2 cellular contexts compared by ENCODE assay signal in the genomic region with DNA sequence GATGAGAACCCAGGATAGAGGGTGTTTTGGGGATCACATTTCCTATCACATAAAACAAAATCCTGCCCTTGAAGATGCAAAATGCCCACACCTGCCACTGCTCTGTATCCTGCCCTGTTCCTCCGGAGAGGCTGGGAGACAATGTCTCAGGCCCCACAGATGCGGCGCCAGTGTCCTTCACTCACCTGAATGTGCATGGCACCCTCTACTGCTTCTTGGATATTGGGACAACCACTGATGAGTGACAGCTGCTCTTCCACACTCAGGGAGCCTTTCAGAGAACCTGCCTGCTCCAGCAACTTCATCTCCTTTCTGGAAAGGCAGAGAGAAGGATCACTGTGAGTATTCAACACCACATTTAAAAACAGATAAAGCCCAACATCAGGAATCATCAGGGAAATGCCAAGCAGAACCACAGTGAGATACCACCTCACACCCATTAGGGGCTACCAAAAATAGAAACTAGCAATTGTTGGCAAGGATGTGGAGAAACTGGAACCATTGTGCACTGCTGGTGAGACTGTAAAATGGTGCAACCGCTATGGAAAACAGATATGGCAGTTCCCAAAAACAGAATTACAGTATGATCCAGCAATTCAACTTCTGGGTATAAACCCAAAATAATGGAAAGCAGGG.
A peak's percentile ranks its signal among the peaks of the same experiment; 100 is the strongest.
TF ChIP-seq lines count a peak whose summit lies in the region.

No MANE protein-coding gene starts in this region.

TF ChIP-seq in A549, 52 proteins besides CTCF, POLR2A, EP300 and RAD21 (continued from another document):
- TF ChIP-seq SMC3 (IDR thresholded peaks at IDR 0.05) (0 out of 3 replicates have a peak, but pooled peaks have one; percentile 14), ELK1 (IDR thresholded peaks at IDR 0.05; ENCODE audit: low read depth, low read length) (no peak)
TF ChIP-seq in A549: peak in this region for 1.

TF ChIP-seq in SK-N-SH, 30 proteins besides CTCF, POLR2A, EP300 and RAD21 (continued from another document):
- TF ChIP-seq MAX (IDR thresholded peaks at IDR 0.05; ENCODE audit: low read depth) (no peak), RCOR1 (IDR thresholded peaks at IDR 0.05; ENCODE audit: low read length) (no peak), EZH2phosphoT487 (IDR thresholded peaks at IDR 0.05; ENCODE audit: borderline replicate concordance, low read depth) (no peak), MXI1 (IDR thresholded peaks at IDR 0.05; ENCODE audit: low read depth, low read length) (no peak), ELF1 (IDR thresholded peaks at IDR 0.05) (no peak), IRF3 (IDR thresholded peaks at IDR 0.05; ENCODE audit: low read depth, low read length) (no peak), SIN3A (IDR thresholded peaks at IDR 0.05; ENCODE audit: borderline replicate concordance, low read depth, low read length) (no peak), RFX5 (IDR thresholded peaks at IDR 0.05; ENCODE audit: low read length) (no peak)
- TF ChIP-seq, protein P1, sequence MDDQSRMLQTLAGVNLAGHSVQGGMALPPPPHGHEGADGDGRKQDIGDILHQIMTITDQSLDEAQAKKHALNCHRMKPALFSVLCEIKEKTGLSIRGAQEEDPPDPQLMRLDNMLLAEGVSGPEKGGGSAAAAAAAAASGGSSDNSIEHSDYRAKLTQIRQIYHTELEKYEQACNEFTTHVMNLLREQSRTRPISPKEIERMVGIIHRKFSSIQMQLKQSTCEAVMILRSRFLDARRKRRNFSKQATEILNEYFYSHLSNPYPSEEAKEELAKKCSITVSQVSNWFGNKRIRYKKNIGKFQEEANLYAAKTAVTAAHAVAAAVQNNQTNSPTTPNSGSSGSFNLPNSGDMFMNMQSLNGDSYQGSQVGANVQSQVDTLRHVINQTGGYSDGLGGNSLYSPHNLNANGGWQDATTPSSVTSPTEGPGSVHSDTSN (IDR thresholded peaks at IDR 0.05), result no peak
